Comparison of ENCODE assay signal across 30 cellular contexts in the genomic region with DNA sequence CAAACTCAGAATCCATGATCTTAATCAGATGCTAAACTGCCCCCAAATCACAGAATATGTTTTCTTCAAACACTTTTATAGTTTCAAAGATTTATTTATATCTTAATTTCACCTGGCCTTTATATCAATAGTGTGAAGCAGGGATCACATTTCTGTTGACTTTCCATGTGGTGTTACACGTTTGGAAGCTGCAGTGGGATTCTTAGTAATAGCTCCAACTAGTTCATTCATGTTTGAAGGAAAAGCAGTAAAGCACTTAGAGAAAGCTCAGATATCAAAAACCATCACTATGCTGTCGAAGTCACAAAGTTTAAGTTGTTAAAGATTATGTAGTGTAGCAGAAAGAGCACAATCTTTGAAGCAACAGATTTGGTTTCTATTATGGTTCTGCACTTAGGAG. TPM values are rescaled to one million over a fixed set of nuclear protein-coding genes. Genes with fewer than 3 reads are reported as not detected.
"Had no signal": no experiment of that assay in that cellular context is flagged by ENCODE, and none has a peak within 500 bp of the region (broad histone marks: within the 10 kb centered on the region; RNA-seq: fewer than 3 reads in every experiment).

No MANE protein-coding gene starts in this region.

- H3K36me3 ChIP-seq: esophagus squamous epithelium, gastrocnemius medialis, heart right ventricle, left lung, lower lobe of right lung had no signal

- H3K27ac ChIP-seq: coronary artery, dorsolateral prefrontal cortex, epithelial cell of prostate, esophagus squamous epithelium, gastrocnemius medialis, heart right ventricle, left lung, lower lobe of right lung had no signal

- FAIRE-seq: colon, endothelial cell of umbilical vein, islet of Langerhans, keratinocyte had no signal

- H3K9me3 ChIP-seq: esophagus squamous epithelium, gastrocnemius medialis, heart right ventricle, left lung, lower lobe of right lung had no signal

- DNase-seq: dermis blood vessel endothelial cell; dorsolateral prefrontal cortex; effector CD4-positive, alpha-beta T cell; effector memory CD4-positive, alpha-beta T cell; erythroblast; esophagus squamous epithelium; foreskin fibroblast; foreskin melanocyte; gastrocnemius medialis; glutamatergic neuron; head of caudate nucleus; heart right ventricle; hippocampal formation; left cardiac atrium; left lung; left ventricle myocardium superior; lower lobe of right lung; mesendoderm; midbrain; naive thymus-derived CD4-positive, alpha-beta T cell had no signal

- H3K4me1 ChIP-seq: esophagus squamous epithelium, gastrocnemius medialis, heart right ventricle, left lung, lower lobe of right lung had no signal

- H3K27me3 ChIP-seq: dorsolateral prefrontal cortex, esophagus squamous epithelium, gastrocnemius medialis, left lung had no signal

- H3K4me3 ChIP-seq: coronary artery, dorsolateral prefrontal cortex, esophagus squamous epithelium, gastrocnemius medialis, heart right ventricle, left lung, lower lobe of right lung had no signal

- ATAC-seq: esophagus mucosa; gastrocnemius medialis; heart right ventricle; left cardiac atrium; left lung; left ventricle myocardium superior; lower lobe of right lung; naive thymus-derived CD4-positive, alpha-beta T cell had no signal

RNA-seq across cellular contexts. Expression of gene ENO4, which starts 16.8 kb away (rescaled TPM):
- total RNA-seq: dermis blood vessel endothelial cell; endothelial cell of umbilical vein; esophagus mucosa; gastrocnemius medialis; glomerular endothelial cell; lung microvascular endothelial cell; mononuclear cell; naive thymus-derived CD4-positive, alpha-beta T cell had no signal
- polyA plus RNA-seq: heart right ventricle; naive thymus-derived CD4-positive, alpha-beta T cell had no signal
